In the genomic region with DNA sequence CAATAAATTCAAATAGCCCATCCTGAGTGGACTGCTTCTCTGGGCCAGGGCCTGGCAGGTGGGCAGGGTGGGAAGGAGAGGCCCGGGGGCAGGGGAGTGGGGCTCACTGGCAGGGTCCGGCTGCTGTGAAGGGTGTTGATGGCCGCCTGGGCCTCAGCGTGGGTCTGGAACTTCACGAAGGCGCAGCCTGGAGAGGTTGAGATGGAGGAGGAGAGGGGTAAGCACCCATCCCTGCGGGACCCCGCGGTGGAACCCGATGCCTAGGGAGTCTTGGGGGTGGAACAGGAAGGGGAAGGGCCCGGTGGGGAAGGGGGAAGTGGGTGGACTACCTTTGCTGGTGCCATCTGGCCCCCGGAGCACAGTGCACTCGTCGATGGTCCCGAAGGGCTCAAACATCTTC, we compare ENCODE assay signal across 29 cellular contexts. TPM values are rescaled to one million over a fixed set of nuclear protein-coding genes. Genes with fewer than 3 reads are reported as not detected.
"Had no signal": no experiment of that assay in that cellular context is flagged by ENCODE, and none has a peak within 500 bp of the region (broad histone marks: within the 10 kb centered on the region; RNA-seq: fewer than 3 reads in every experiment).

No MANE protein-coding gene starts in this region.

- H3K4me2 ChIP-seq: hepatocyte had no signal

- H3K4me1 ChIP-seq: body of pancreas, gastroesophageal sphincter, heart right ventricle had no signal

- H3K9me3 ChIP-seq: body of pancreas, esophagus squamous epithelium, gastroesophageal sphincter, heart right ventricle had no signal

- H3K27ac ChIP-seq: body of pancreas, epithelial cell of prostate, esophagus squamous epithelium, gastroesophageal sphincter, heart right ventricle, hepatocyte, VCaP had no signal

- DNase-seq: activated B cell treated with CpG ODN at 0.5 μM for 24 hours; activated CD4-positive, alpha-beta T cell treated with anti-CD3 and anti-CD28 coated beads for 48 hours; activated CD4-positive, alpha-beta T cell treated with anti-CD3 and anti-CD28 coated beads, Interleukin-2, amount 50 U/mL, for 1 hour; activated CD4-positive, alpha-beta T cell treated with anti-CD3 and anti-CD28 coated beads, Interleukin-2, amount 50 U/mL, for 48 hours; activated CD8-positive, alpha-beta memory T cell treated with anti-CD3 and anti-CD28 coated beads for 24 hours; activated CD8-positive, alpha-beta T cell treated with anti-CD3 and anti-CD28 coated beads for 36 hours; activated effector memory CD4-positive, alpha-beta T cell treated with Interleukin-2 at 50 U/mL for 16 hours; activated gamma-delta T cell treated with Interleukin-2 at 50 U/mL for 16 hours; activated naive CD4-positive, alpha-beta T cell treated with anti-CD3 and anti-CD28 coated beads, Interleukin-2, amount 50 U/mL, for 16 hours; activated naive CD4-positive, alpha-beta T cell treated with Interleukin-2 at 50 U/mL for 16 hours; activated T-cell treated with anti-CD3 and anti-CD28 coated beads, Interleukin-2, amount 50 U/mL, for 4 hours; amniotic stem cell; aorta; body of pancreas; cortex of kidney; dermis blood vessel endothelial cell; effector CD8-positive, alpha-beta T cell; esophagus squamous epithelium; foreskin melanocyte; heart right ventricle; T-helper 2 cell had no signal

- H3K36me3 ChIP-seq: esophagus squamous epithelium, gastroesophageal sphincter, heart right ventricle had no signal

- H3K79me2 ChIP-seq: hepatocyte had no signal

- H3K4me3 ChIP-seq: body of pancreas, esophagus squamous epithelium, gastroesophageal sphincter, heart right ventricle, hepatocyte had no signal

- H2AFZ ChIP-seq: hepatocyte had no signal

- H3K27me3 ChIP-seq: body of pancreas, gastroesophageal sphincter, hepatocyte had no signal

RNA-seq across cellular contexts. Expression of gene CELF3, which starts 7.7 kb away (rescaled TPM):
- polyA plus RNA-seq: endothelial cell of umbilical vein, fibroblast of lung had no signal

RNA-seq across cellular contexts. Expression of gene RIIAD1, which starts 12.4 kb away (rescaled TPM):
- polyA plus RNA-seq: adipose tissue, aorta, endothelial cell of umbilical vein, esophagus, fibroblast of lung, hepatocyte had no signal
